ENCODE assay signal across 8 cellular contexts in genomic region chr4:153142700-153143438, GRCh38.
A peak's percentile ranks its signal among the peaks of the same experiment; 100 is the strongest.
DNase-seq lines count a peak whose midpoint lies in the region; ATAC-seq and TF ChIP-seq lines count a peak whose summit lies in the region.

No MANE protein-coding gene starts in this region.

- H3K27me3 ChIP-seq in Loucy (ENCODE audit: insufficient read depth, low read length, poor library complexity, severe bottlenecking) (no peaks in the 10 kb centered on the region), Panc1 (ENCODE audit: control insufficient read depth, insufficient read depth, low read length) (no peaks in the 10 kb centered on the region), trophoblast cell (ENCODE audit: insufficient read depth, low read length) (no peaks in the 10 kb centered on the region)

- 0 out of 2 replicates have a peak overlapping the region, but pooled peaks have one; percentile 2 for H2AFZ ChIP-seq in Loucy (ENCODE audit: low read length)
- no peak overlapping the region for H2AFZ ChIP-seq in trophoblast cell (ENCODE audit: insufficient read depth, low read length, poor library complexity)

- no peak overlapping the region for H3K4ac ChIP-seq in trophoblast cell (ENCODE audit: low read depth, low read length)

- no peaks in the 10 kb centered on the region for H3K9me3 ChIP-seq in Loucy (ENCODE audit: insufficient read depth, low read depth, low read length)
- no peaks in the 10 kb centered on the region for H3K9me3 ChIP-seq in Panc1 (ENCODE audit: control insufficient read depth, insufficient read depth, low read depth, low read length)
- no peaks in the 10 kb centered on the region for H3K9me3 ChIP-seq in trophoblast cell (ENCODE audit: insufficient read depth, low read depth, low read length)

- no peaks in the 10 kb centered on the region for H3K79me1 ChIP-seq in trophoblast cell (ENCODE audit: low read length)

- TF ChIP-seq CTCF in Loucy (conservative IDR thresholded peaks at IDR 0.05; ENCODE audit: low read length) (peak; percentile 93), Panc1 (IDR thresholded peaks at IDR 0.05) (peak; percentile 85)

- H3K79me2 ChIP-seq in Loucy (ENCODE audit: insufficient read depth, low read length), result no peaks in the 10 kb centered on the region
- H3K79me2 ChIP-seq in trophoblast cell (ENCODE audit: control insufficient read depth, insufficient read depth, low read length, poor library complexity), result no peaks in the 10 kb centered on the region

- peak; percentile 89 for ATAC-seq in Panc1
- no peak for ATAC-seq in GM18517 (IDR thresholded peaks at IDR 0.05; ENCODE audit: unreplicated experiment)

- H3K4me1 ChIP-seq in Loucy (ENCODE audit: insufficient read depth, low read length, poor library complexity, severe bottlenecking) (peaks cover 44% of the 10 kb centered on the region), Panc1 (ENCODE audit: control insufficient read depth, insufficient read depth, low read length) (peaks cover 18% of the 10 kb centered on the region), trophoblast cell (ENCODE audit: control insufficient read depth in 1 of 2, insufficient read depth in 2 of 2, low read length in 2 of 2) (no peaks in the 10 kb centered on the region)

- no peak overlapping the region for H4K8ac ChIP-seq in trophoblast cell (ENCODE audit: low read depth, low read length)

- no peak overlapping the region for H2BK12ac ChIP-seq in trophoblast cell (ENCODE audit: low read length)

- H3K27ac ChIP-seq in Panc1 (ENCODE audit: low read length) (peak overlapping the region; percentile 77), trophoblast cell (ENCODE audit: low read depth, low read length) (no peak overlapping the region)

- in situ Hi-C loops in Panc1 (cut with HindIII; ENCODE audit: low pct_unique_long_range_greater_than_20kb, low sequenced_read_pairs), result no loop called here

- no CpG with 5 or more reads among the region's 7 CpGs for WGBS in trophoblast cell (ENCODE audit: extremely low coverage, insufficient coverage, insufficient read length)

- DNase-seq in EL (peak; percentile 75), Panc1 (ENCODE audit: low read depth, low spot score) (peak; percentile 48), globus pallidus (ENCODE audit: low spot score) (peak; percentile 88), trophoblast cell (peak; percentile 45 to 75), KG1 (lab: John Stamatoyannopoulos, UW) (no peak)
- DNase-seq in activated naive CD4-positive, alpha-beta T cell treated with anti-CD3 and anti-CD28 coated beads, Interleukin-2, amount 50 U/mL, for 16 hours, result peak; percentile 45

- H3K36me3 ChIP-seq in Loucy (ENCODE audit: insufficient read depth, low read length) (no peaks in the 10 kb centered on the region), Panc1 (ENCODE audit: control insufficient read depth, insufficient read depth, low read length) (no peaks in the 10 kb centered on the region), trophoblast cell (ENCODE audit: control insufficient read depth in 1 of 2, insufficient read depth in 2 of 2, low read length in 2 of 2) (no peaks in the 10 kb centered on the region)

- peak overlapping the region; percentile 11 for H3K4me2 ChIP-seq in Loucy (ENCODE audit: low read depth, low read length, poor library complexity, severe bottlenecking)
- H3K4me2 ChIP-seq in trophoblast cell (ENCODE audit: low read length), result no peak overlapping the region

- no peak overlapping the region for H2AK5ac ChIP-seq in trophoblast cell (ENCODE audit: low read length)

- H3K9ac ChIP-seq in Loucy (ENCODE audit: low read depth, low read length, poor library complexity, severe bottlenecking) (no peak overlapping the region), trophoblast cell (ENCODE audit: low read length) (peak overlapping the region; percentile 61)

- no peaks in the 10 kb centered on the region for H3K9me2 ChIP-seq in Loucy (replicated peaks; ENCODE audit: low read depth, low read length)

- H3K14ac ChIP-seq in trophoblast cell (ENCODE audit: low read length), result no peak overlapping the region

- no peaks in the 10 kb centered on the region for H4K20me1 ChIP-seq in Loucy (ENCODE audit: insufficient read depth, low read length, poor library complexity, severe bottlenecking)

- CTCF ChIA-PET in Panc1 (lab: Charles Lee), result interaction anchor here (0.5 to 1.1 kb wide), 2 partner anchors 174 to 434 kb away, joined by 6 to 7 read pairs; no protein-coding TSS in a partner anchor

- H3F3A ChIP-seq in Loucy (ENCODE audit: low read depth), result peaks cover 10% of the 10 kb centered on the region; the same call in 1 of the 2 replicates

- H4K91ac ChIP-seq in trophoblast cell (ENCODE audit: low read depth, low read length), result no peak overlapping the region

- H2BK120ac ChIP-seq in trophoblast cell (ENCODE audit: insufficient read depth, low read length, poor library complexity), result no peak overlapping the region

- H3K4me3 ChIP-seq in Loucy (ENCODE audit: low read length, poor library complexity, severe bottlenecking) (no peak overlapping the region), Panc1 (ENCODE audit: low read depth in 2 of 2, low read length in 2 of 2) (peak overlapping the region in 1 of 2 experiments; percentile 19; a peak in 2 of 4 replicates), trophoblast cell (ENCODE audit: low read depth, low read length) (no peak overlapping the region)

- no peak overlapping the region for H2BK5ac ChIP-seq in trophoblast cell (ENCODE audit: low read depth, low read length, poor library complexity)

- no peak overlapping the region for H3K18ac ChIP-seq in trophoblast cell (ENCODE audit: low read length)

- no TSS peak for BruUV-seq in Panc1 (replicated peaks; lab: Mats Ljungman, UMichigan)

- POLR2A ChIA-PET in Panc1 (lab: Charles Lee), result no interaction called here

- H3K23ac ChIP-seq in trophoblast cell (ENCODE audit: low read length), result no peak overlapping the region

- no peak overlapping the region for H4K12ac ChIP-seq in trophoblast cell (ENCODE audit: low read depth, low read length)

- intact Hi-C loops in Panc1 (cut with micrococcal nuclease; ENCODE audit: unreplicated experiment), result loop anchor here (2.0 to 10.0 kb wide), 4 partner anchors 176 to 612 kb away; no protein-coding TSS in a partner anchor
